In the genomic region with DNA sequence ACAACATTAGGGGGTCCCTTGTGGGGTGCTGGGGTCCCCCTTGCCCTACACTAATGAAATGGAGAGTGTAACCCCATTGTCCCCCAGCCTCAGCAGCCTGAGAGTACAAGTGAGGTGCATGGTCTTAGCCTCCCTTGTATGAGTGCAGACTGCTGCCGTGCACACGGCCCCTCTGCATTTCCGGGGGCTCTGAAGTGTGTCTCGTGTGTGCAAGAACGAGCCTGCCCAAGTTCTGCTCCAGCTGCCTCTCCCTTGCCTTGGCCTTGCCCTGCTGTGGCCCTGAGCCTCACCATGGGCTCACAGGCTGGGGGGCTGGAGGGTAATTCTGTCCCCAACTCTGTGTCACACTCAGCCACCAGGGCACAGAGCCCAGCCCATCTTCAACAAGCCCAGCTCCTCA, we compare ENCODE assay signal across 20 cellular contexts. TPM values are rescaled to one million over a fixed set of nuclear protein-coding genes. Genes with fewer than 3 reads are reported as not detected.
A peak's percentile ranks its signal among the peaks of the same experiment; 100 is the strongest.
DNase-seq lines count a peak whose midpoint lies in the region; ATAC-seq and TF ChIP-seq lines count a peak whose summit lies in the region.
"Had no signal": no experiment of that assay in that cellular context is flagged by ENCODE, and none has a peak within 500 bp of the region (broad histone marks: within the 10 kb centered on the region; RNA-seq: fewer than 3 reads in every experiment).

No MANE protein-coding gene starts in this region.

- H3K27me3 ChIP-seq in left ventricle myocardium inferior (ENCODE audit: low read depth), result no peaks in the 10 kb centered on the region
- H3K27me3 ChIP-seq: colonic mucosa, testis had no signal

- peaks cover 42% of the 10 kb centered on the region for H3K4me1 ChIP-seq in left ventricle myocardium inferior
- H3K4me1 ChIP-seq: parathyroid adenoma had no signal

- peak overlapping the region; percentile 94 for H3K27ac ChIP-seq in left ventricle myocardium inferior (replicated peaks)
- peak overlapping the region; percentile 7 to 87 for H3K27ac ChIP-seq in coronary artery
- H3K27ac ChIP-seq: colonic mucosa, parathyroid adenoma, testis had no signal

- DNase-seq in left ventricle myocardium inferior (no peak), Right ventricle myocardium inferior (ENCODE audit: missing footprints) (no peak), coronary artery (ENCODE audit: low spot score) (no peak), left lobe of liver (ENCODE audit: low spot score) (no peak), globus pallidus (ENCODE audit: low spot score) (no peak)
- no peak for DNase-seq in activated CD4-positive, CD25-positive, alpha-beta regulatory T cell (lab: John Stamatoyannopoulos, UW)
- DNase-seq: colonic mucosa, DMS153, glutamatergic neuron, left cardiac atrium, natural killer cell, NCI-H1092, NCI-H2029, T-helper 9 cell, testis had no signal

- intact Hi-C loops in left ventricle myocardium inferior (cut with micrococcal nuclease), result no loop called here
- intact Hi-C loops in Right ventricle myocardium inferior (cut with DNase I), result no loop called here

- ATAC-seq in Right ventricle myocardium inferior, result no peak
- no peak for ATAC-seq in left lobe of liver
- ATAC-seq: left cardiac atrium, natural killer cell, WTC11 had no signal

- H3K9me3 ChIP-seq in left ventricle myocardium inferior (replicated peaks), result no peaks in the 10 kb centered on the region
- H3K9me3 ChIP-seq: colonic mucosa, testis had no signal

- no peaks in the 10 kb centered on the region for H3K36me3 ChIP-seq in left ventricle myocardium inferior
- H3K36me3 ChIP-seq: colonic mucosa had no signal

- H3K4me3 ChIP-seq in left ventricle myocardium inferior (no peak overlapping the region), coronary artery (no peak overlapping the region)
- H3K4me3 ChIP-seq: colonic mucosa, testis had no signal

- TF ChIP-seq CTCF in left ventricle myocardium inferior (IDR thresholded peaks at IDR 0.05; ENCODE audit: borderline replicate concordance) (no peak), coronary artery (IDR thresholded peaks at IDR 0.05) (no peak)

RNA-seq across cellular contexts. Expression of a gene that starts 5.2 kb away (rescaled TPM):
- total RNA-seq in left ventricle myocardium inferior (40.3 TPM), Right ventricle myocardium inferior (56.0 TPM), left lobe of liver (29.9 TPM)

RNA-seq across cellular contexts. Expression of a gene that starts 33.4 kb away (rescaled TPM):
- total RNA-seq in left ventricle myocardium inferior, result 13.1 TPM
- total RNA-seq in Right ventricle myocardium inferior, result 10.7 TPM
- 34.0 TPM for total RNA-seq in left lobe of liver

RNA-seq across cellular contexts. Expression of a gene that starts 39.1 kb away (rescaled TPM):
- total RNA-seq in left ventricle myocardium inferior, result 1.1 TPM
- 0.16 TPM for total RNA-seq in Right ventricle myocardium inferior
- total RNA-seq in left lobe of liver, result 1.2 TPM

RNA-seq across cellular contexts. Expression of a gene that starts 40.9 kb away (rescaled TPM):
- total RNA-seq in left ventricle myocardium inferior (22.5 TPM), Right ventricle myocardium inferior (20.6 TPM), left lobe of liver (9.1 TPM)

RNA-seq across cellular contexts. Expression of a gene that starts 52.1 kb away (rescaled TPM):
- total RNA-seq in left ventricle myocardium inferior, result not detected
- total RNA-seq in Right ventricle myocardium inferior, result not detected
- total RNA-seq in left lobe of liver, result 0.25 TPM
- total RNA-seq: colonic mucosa, fibroblast of lung, left cardiac atrium, mesothelial cell of epicardium, natural killer cell, NCI-H460 had no signal
